11 cellular contexts compared by ENCODE assay signal in genomic region chr14:69259176-69259530, GRCh38. TPM values are rescaled to one million over a fixed set of nuclear protein-coding genes. Genes with fewer than 3 reads are reported as not detected.
DNase-seq lines count a peak whose midpoint lies in the region; ATAC-seq, FAIRE-seq and TF ChIP-seq lines count a peak whose summit lies in the region.
"Had no signal": no experiment of that assay in that cellular context is flagged by ENCODE, and none has a peak within 500 bp of the region (broad histone marks: within the 10 kb centered on the region; RNA-seq: fewer than 3 reads in every experiment).

No MANE protein-coding gene starts in this region.

- H3K36me3 ChIP-seq in ES-I3 (ENCODE audit: insufficient read depth, low read length) (no peaks in the 10 kb centered on the region), SJCRH30 (no peaks in the 10 kb centered on the region), gastroesophageal sphincter (no peaks in the 10 kb centered on the region), psoas muscle (ENCODE audit: insufficient read depth in 1 of 2, low read depth in 1 of 2) (no peaks in the 10 kb centered on the region), A673 (ENCODE audit: insufficient read depth, low read length, poor library complexity, severe bottlenecking) (no peaks in the 10 kb centered on the region)

- 38 to 47% methylated on average over 4 to 8 of the region's 14 CpGs for WGBS in gastroesophageal sphincter (ENCODE audit: low coverage in 1 of 2), 2 donors
- 32 to 34% (median 34%) methylated on average over 14 of the region's 14 CpGs for WGBS in psoas muscle, 3 donors

- POLR2A ChIA-PET in A673 (lab: Charles Lee; ENCODE audit: low non-redundant PET), result no interaction called here

- TF ChIP-seq CTCF in gastroesophageal sphincter (IDR thresholded peaks at IDR 0.05), result no peak
- no peak for TF ChIP-seq CTCF in psoas muscle (IDR thresholded peaks at IDR 0.05)
- no peak for TF ChIP-seq CTCF in A673 (conservative IDR thresholded peaks at IDR 0.05; ENCODE audit: low read depth, low read length)

- DNase-seq in SJCRH30, result no peak
- no peak for DNase-seq in psoas muscle
- DNase-seq in NCI-H1694 treated with DMSO at 0.1 percent for 48 hours (lab: John Stamatoyannopoulos, UW), result no peak
- DNase-seq in A673 (ENCODE audit: low spot score), result no peak
- DNase-seq in NCI-H526 treated with DMSO at 0.1 percent for 48 hours (lab: John Stamatoyannopoulos, UW), result no peak
- DNase-seq in GM12891 (ENCODE audit: insufficient read length, low spot score), result no peak
- DNase-seq: activated CD4-positive, alpha-beta T cell treated with anti-CD3 and anti-CD28 coated beads, Interleukin-2, amount 10 ng/mL, durations not matched to agents 7 days and 5 days; stimulated activated naive B cell treated with anti-CD40 and anti-IgM and Interleukin-4, amounts not matched to agents 10 μg/mL and 1 μg/mL and 100 μg/mL, for 72 hours had no signal

- no peaks in the 10 kb centered on the region for H3K27me3 ChIP-seq in SJCRH30
- peaks cover 59% of the 10 kb centered on the region for H3K27me3 ChIP-seq in gastroesophageal sphincter
- H3K27me3 ChIP-seq in psoas muscle (ENCODE audit: insufficient read depth in 3 of 3, low read length in 2 of 3), result peaks cover 0 to 75% (median 12%) of the 10 kb centered on the region in 3 donors
- H3K27me3 ChIP-seq in A673 (replicated peaks; ENCODE audit: insufficient read depth, low read depth, low read length, poor library complexity), result peaks cover 52% of the 10 kb centered on the region

- CTCF ChIA-PET in A673 (lab: Charles Lee), result no interaction called here

- BruUV-seq in A673 (replicated peaks; lab: Mats Ljungman, UMichigan), result no TSS peak

- FAIRE-seq in GM12891 (lab: Jason Lieb, UNC), result no peak
- FAIRE-seq: small intestine had no signal

- H3K4me3 ChIP-seq in SJCRH30 (peak overlapping the region; percentile 83), gastroesophageal sphincter (peak overlapping the region; percentile 48 to 71), psoas muscle (peak overlapping the region; percentile 74), A673 (ENCODE audit: low read depth, low read length, poor library complexity, severe bottlenecking) (no peak overlapping the region)

- TF ChIP-seq EP300 in gastroesophageal sphincter (IDR thresholded peaks at IDR 0.05), result no peak

- H3K4me1 ChIP-seq in ES-I3 (ENCODE audit: insufficient read depth, low read length) (0 out of 2 replicates have a peak, but pooled peaks cover 3% of the 10 kb centered on the region), SJCRH30 (no peaks in the 10 kb centered on the region), gastroesophageal sphincter (peaks cover 0 to 45% (median 22%) of the 10 kb centered on the region in 3 donors), psoas muscle (peaks cover 6% of the 10 kb centered on the region), A673 (ENCODE audit: insufficient read depth, low read length, poor library complexity, severe bottlenecking) (peaks cover 14% of the 10 kb centered on the region)

- peak overlapping the region; percentile 69; the same call in 1 of the 2 replicates for H3K9ac ChIP-seq in ES-I3 (ENCODE audit: low read depth, low read length)

- intact Hi-C loops in psoas muscle (cut with DNase I), result no loop called here
- intact Hi-C loops in A673 (cut with micrococcal nuclease; ENCODE audit: unreplicated experiment), result no loop called here

- TF ChIP-seq POLR2A in gastroesophageal sphincter (IDR thresholded peaks at IDR 0.05), result no peak
- no peak for TF ChIP-seq POLR2A in GM12891 (IDR thresholded peaks at IDR 0.05; ENCODE audit: low read depth, low read length)

- H3K9me3 ChIP-seq in ES-I3 (ENCODE audit: control insufficient read depth, insufficient read depth, low read length), result no peaks in the 10 kb centered on the region
- no peaks in the 10 kb centered on the region for H3K9me3 ChIP-seq in SJCRH30 (replicated peaks)
- no peaks in the 10 kb centered on the region for H3K9me3 ChIP-seq in gastroesophageal sphincter
- H3K9me3 ChIP-seq in psoas muscle, result no peaks in the 10 kb centered on the region
- H3K9me3 ChIP-seq in A673 (ENCODE audit: low read depth, low read length, poor library complexity, severe bottlenecking), result no peaks in the 10 kb centered on the region

- ATAC-seq in gastroesophageal sphincter (no peak), psoas muscle (no peak)

- H3K27ac ChIP-seq in SJCRH30 (no peak overlapping the region), gastroesophageal sphincter (peak overlapping the region in 1 of 4 donors; percentile 76), psoas muscle (no peak overlapping the region), A673 (ENCODE audit: low read depth, low read length, poor library complexity, severe bottlenecking) (no peak overlapping the region)

TF ChIP-seq in GM12891, 5 proteins besides CTCF, POLR2A, EP300 and RAD21:
- no peak for TF ChIP-seq PAX5 (IDR thresholded peaks at IDR 0.05; ENCODE audit: insufficient read depth, low read length, severe bottlenecking)
- TF ChIP-seq SPI1 (IDR thresholded peaks at IDR 0.05; ENCODE audit: low read depth, low read length), result no peak
- TF ChIP-seq POLR2AphosphoS5 (IDR thresholded peaks at IDR 0.05; ENCODE audit: low read depth, low read length), result no peak
- no peak for TF ChIP-seq TAF1 (IDR thresholded peaks at IDR 0.05; ENCODE audit: low read depth, low read length)
- TF ChIP-seq POU2F2 (IDR thresholded peaks at IDR 0.05; ENCODE audit: low read depth, low read length), result no peak

RNA-seq across cellular contexts. Expression of gene GALNT16, which starts 0.8 kb away (rescaled TPM):
- 6.8 and 8.6 TPM in 2 replicates for total RNA-seq in SJCRH30 (2014; rRNA removed; shearing (Covaris generic))
- total RNA-seq in gastroesophageal sphincter, result 10 to 100 TPM in 1 of 4 donors, 1 to 10 TPM in 3; 3.7 to 16.2 (median 6.7) TPM
- total RNA-seq in psoas muscle, result 1 to 10 TPM; 1.7 to 2.6 (median 2.4) TPM
- 1 to 10 TPM in 1 of 3 donors, under 1 TPM in 2; 0.83 to 1.4 (median 0.95) TPM for polyA plus RNA-seq in psoas muscle
- 0.32 and 0.63 TPM in 2 replicates for total RNA-seq in A673 (2021)
- polyA plus RNA-seq in GM12891 (2012; ENCODE audit: low read depth, missing spikeins), result 0.14 TPM
- total RNA-seq: activated CD4-positive, alpha-beta T cell treated with anti-CD3 and anti-CD28 coated beads, Interleukin-2, amount 10 ng/mL, durations not matched to agents 7 days and 5 days had no signal
